In genomic region chr6:36627141-36627540, GRCh38 we compare ENCODE assay signal across 1 cellular context.
TF ChIP-seq lines count a peak whose summit lies in the region.

No MANE protein-coding gene starts in this region.

TF ChIP-seq in GM12878, 131 proteins besides CTCF, POLR2A, EP300 and RAD21:
- no peak for TF ChIP-seq BACH1 (IDR thresholded peaks at IDR 0.05; ENCODE audit: borderline replicate concordance)
- TF ChIP-seq TBL1XR1 (IDR thresholded peaks at IDR 0.05; ENCODE audit: low read depth, low read length), result no peak
- no peak for TF ChIP-seq TARDBP (IDR thresholded peaks at IDR 0.05; ENCODE audit: borderline replicate concordance)
- TF ChIP-seq PAX8 (IDR thresholded peaks at IDR 0.05), result no peak
- TF ChIP-seq RFX5 (IDR thresholded peaks at IDR 0.05; ENCODE audit: low read depth, low read length), result no peak
- TF ChIP-seq ZNF207 (IDR thresholded peaks at IDR 0.05; ENCODE audit: borderline replicate concordance), result no peak
- TF ChIP-seq BCLAF1 (IDR thresholded peaks at IDR 0.05), result no peak
- no peak for TF ChIP-seq YY1 (IDR thresholded peaks at IDR 0.05; ENCODE audit: low read depth, low read length)
- TF ChIP-seq NFIC (IDR thresholded peaks at IDR 0.05; ENCODE audit: low read depth, low read length), result no peak
- TF ChIP-seq KAT2A (conservative IDR thresholded peaks at IDR 0.05; ENCODE audit: control insufficient read depth, low read depth, low read length), result no peak
- TF ChIP-seq IRF5 (IDR thresholded peaks at IDR 0.05; ENCODE audit: borderline replicate concordance), result no peak
- TF ChIP-seq ZZZ3 (IDR thresholded peaks at IDR 0.05; ENCODE audit: control insufficient read depth, insufficient read length, low read depth), result no peak
- no peak for TF ChIP-seq EZH2 (IDR thresholded peaks at IDR 0.05; ENCODE audit: borderline replicate concordance, control insufficient read depth, low read depth, low read length)
- TF ChIP-seq POLR2AphosphoS2 (IDR thresholded peaks at IDR 0.05; ENCODE audit: low read depth, low read length), result no peak
- TF ChIP-seq PBX3 (IDR thresholded peaks at IDR 0.05; ENCODE audit: insufficient replicate concordance, low read depth, low read length), result no peak
- TF ChIP-seq HDAC6 (IDR thresholded peaks at IDR 0.05; ENCODE audit: unreplicated experiment), result no peak
- TF ChIP-seq ZNF24 (IDR thresholded peaks at IDR 0.05), result no peak
- TF ChIP-seq LARP7 (IDR thresholded peaks at IDR 0.05), result no peak
- TF ChIP-seq SMC3 (IDR thresholded peaks at IDR 0.05; ENCODE audit: borderline replicate concordance, low read length), result no peak
- TF ChIP-seq TCF12 (IDR thresholded peaks at IDR 0.05; ENCODE audit: low read depth, low read length), result no peak
